26 cellular contexts compared by ENCODE assay signal in genomic region chr20:61050491-61050890, GRCh38.
DNase-seq lines count a peak whose midpoint lies in the region; FAIRE-seq and TF ChIP-seq lines count a peak whose summit lies in the region.
"Had no signal": no experiment of that assay in that cellular context is flagged by ENCODE, and none has a peak within 500 bp of the region (broad histone marks: within the 10 kb centered on the region; RNA-seq: fewer than 3 reads in every experiment).

No MANE protein-coding gene starts in this region.

- no peaks in the 10 kb centered on the region for H3K36me3 ChIP-seq in sigmoid colon
- H3K36me3 ChIP-seq: BLaER1 treated with 17β-estradiol and CSF1 and Interleukin-3, amounts not matched to agents 10 nM and 100 nM had no signal

- no peaks in the 10 kb centered on the region for H3K27me3 ChIP-seq in sigmoid colon
- H3K27me3 ChIP-seq: BLaER1 treated with 17β-estradiol and CSF1 and Interleukin-3, amounts not matched to agents 10 nM and 100 nM had no signal

- DNase-seq in HTR-8/SVneo (ENCODE audit: insufficient read length, low spot score) (no peak), coronary artery (ENCODE audit: low spot score) (peak; percentile 8), islet precursor cell (peak; percentile 37), sigmoid colon (peak; percentile 33), NCI-H1105 treated with DMSO at 0.1 percent for 48 hours (lab: John Stamatoyannopoulos, UW) (no peak), T-helper 2 cell (no peak), mucosa of gallbladder (ENCODE audit: low spot score) (no peak)
- DNase-seq: AML-193; CD4-positive, alpha-beta T cell; CD8-positive, alpha-beta T cell; COR-L47; DMS 273 treated with DMSO at 0.1 percent for 48 hours; DMS153; DMS53; DMS79; DND-41; EL; GDM1 had no signal

- WGBS in sigmoid colon, 2 donors = 66 to 67% methylated on average over 6 of the region's 6 CpGs

- H3K4me3 ChIP-seq in coronary artery = no peak overlapping the region
- no peak overlapping the region for H3K4me3 ChIP-seq in sigmoid colon
- H3K4me3 ChIP-seq: A549; BLaER1 treated with 17β-estradiol and CSF1 and Interleukin-3, amounts not matched to agents 10 nM and 100 nM; GM12878 had no signal

- intact Hi-C loops in sigmoid colon (cut with DNase I) = no loop called here

- TF ChIP-seq EP300 in sigmoid colon (IDR thresholded peaks at IDR 0.05) = no peak

- TF ChIP-seq CTCF in coronary artery (IDR thresholded peaks at IDR 0.05) = no peak
- TF ChIP-seq CTCF in sigmoid colon (IDR thresholded peaks at IDR 0.05) = no peak

- H3K4me1 ChIP-seq in sigmoid colon = no peaks in the 10 kb centered on the region
- H3K4me1 ChIP-seq: A549 had no signal

- H3K9me3 ChIP-seq in sigmoid colon = peaks cover 0 to 4% (median 1%) of the 10 kb centered on the region in 4 donors
- H3K9me3 ChIP-seq: A549 had no signal

- no peak for TF ChIP-seq POLR2A in sigmoid colon (IDR thresholded peaks at IDR 0.05)

- H3K27ac ChIP-seq in coronary artery (no peak overlapping the region), sigmoid colon (no peak overlapping the region)
- H3K27ac ChIP-seq: 22Rv1; A549; BLaER1 treated with 17β-estradiol and CSF1 and Interleukin-3, amounts not matched to agents 10 nM and 100 nM; C4-2B had no signal

- FAIRE-seq in HTR-8/SVneo (lab: Jason Lieb, UNC) = peak; percentile 20
- FAIRE-seq: A549, GM12878, GM12892, GM18507, GM19239 had no signal

Comparison
In these comparisons a context has a peak if more than half of its experiments do, and no peak if none do; other contexts are left out.
1. DNase-seq: peak in coronary artery (single experiment), islet precursor cell (single experiment) and sigmoid colon (single experiment); none in HTR-8/SVneo (single experiment), NCI-H1105 treated with DMSO at 0.1 percent for 48 hours (single experiment), T-helper 2 cell (0 of 5) and mucosa of gallbladder (single experiment).